27 cellular contexts compared by ENCODE assay signal in the genomic region with DNA sequence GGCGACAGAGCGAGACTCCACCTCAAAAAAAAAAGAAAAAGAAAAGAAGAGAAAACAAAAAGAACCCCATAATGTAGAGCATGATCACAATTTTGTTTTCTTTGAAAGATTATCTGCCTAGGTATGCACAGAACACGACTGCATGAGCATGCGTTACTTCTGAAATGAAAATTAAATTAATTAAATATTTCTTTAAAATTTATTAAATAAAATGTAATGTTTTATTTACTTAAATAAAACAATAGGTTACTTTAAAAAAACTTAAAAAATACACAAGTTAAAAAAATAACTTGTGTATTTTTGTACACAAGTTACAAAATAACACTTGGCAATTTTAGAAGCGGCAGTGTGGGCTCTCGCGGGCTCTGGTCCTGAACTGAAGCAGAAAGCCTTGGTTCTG.
"Had no signal": no experiment of that assay in that cellular context is flagged by ENCODE, and none has a peak within 500 bp of the region (broad histone marks: within the 10 kb centered on the region; RNA-seq: fewer than 3 reads in every experiment).

No MANE protein-coding gene starts in this region.

- H3K27ac Mint-ChIP-seq: activated B cell treated with CpG ODN at 0.5 μM for 24 hours; activated CD8-positive, alpha-beta T cell treated with anti-CD3 and anti-CD28 coated beads for 36 hours; activated naive CD8-positive, alpha-beta T cell; activated T-helper 17 cell treated with anti-CD3 and anti-CD28 coated beads, Interleukin-2, amount 50 U/mL, for 72 hours had no signal

- H3K4me3 Mint-ChIP-seq: activated B cell treated with CpG ODN at 0.5 μM for 24 hours; activated CD8-positive, alpha-beta T cell treated with anti-CD3 and anti-CD28 coated beads for 36 hours; activated naive CD8-positive, alpha-beta T cell; activated T-cell treated with anti-CD3 and anti-CD28 coated beads, Interleukin-2, amount 50 U/mL, for 4 hours; activated T-helper 17 cell treated with anti-CD3 and anti-CD28 coated beads, Interleukin-2, amount 50 U/mL, for 72 hours had no signal

- DNase-seq: activated B cell treated with CpG ODN at 0.5 μM for 24 hours; activated CD4-positive, alpha-beta T cell treated with anti-CD3 and anti-CD28 coated beads for 48 hours; activated CD4-positive, alpha-beta T cell treated with anti-CD3 and anti-CD28 coated beads, Interleukin-2, amount 50 U/mL, for 1 hour; activated CD4-positive, alpha-beta T cell treated with anti-CD3 and anti-CD28 coated beads, Interleukin-2, amount 50 U/mL, for 48 hours; activated CD8-positive, alpha-beta memory T cell treated with anti-CD3 and anti-CD28 coated beads for 24 hours; activated CD8-positive, alpha-beta T cell treated with anti-CD3 and anti-CD28 coated beads for 36 hours; activated effector memory CD4-positive, alpha-beta T cell treated with Interleukin-2 at 50 U/mL for 16 hours; activated gamma-delta T cell treated with Interleukin-2 at 50 U/mL for 16 hours; activated naive CD4-positive, alpha-beta T cell treated with anti-CD3 and anti-CD28 coated beads, Interleukin-2, amount 50 U/mL, for 16 hours; activated naive CD4-positive, alpha-beta T cell treated with Interleukin-2 at 50 U/mL for 16 hours; activated T-cell treated with anti-CD3 and anti-CD28 coated beads, Interleukin-2, amount 50 U/mL, for 4 hours; adrenal gland; amygdala; aorta; body of pancreas; central memory CD4-positive, alpha-beta T cell; cerebellar nuclear complex; colonic mucosa; effector CD8-positive, alpha-beta T cell; foreskin fibroblast; head of caudate nucleus; T-helper 2 cell had no signal

- H3K4me1 ChIP-seq: adrenal gland, body of pancreas, colonic mucosa had no signal

- ATAC-seq: activated CD4-positive, CD25-positive, alpha-beta regulatory T cell treated with anti-CD3 and anti-CD28 coated beads, Interleukin-2, amount 50 U/mL, for 24 hours; activated CD8-positive, alpha-beta T cell treated with anti-CD3 and anti-CD28 coated beads for 36 hours; activated T-cell treated with anti-CD3 and anti-CD28 coated beads, Interleukin-2, amount 50 U/mL, for 4 hours; activated T-helper 17 cell treated with anti-CD3 and anti-CD28 coated beads, Interleukin-2, amount 50 U/mL, for 72 hours; body of pancreas; esophagus mucosa had no signal

- H3K27me3 ChIP-seq: adrenal gland, body of pancreas, colonic mucosa had no signal

- H3K36me3 Mint-ChIP-seq: activated naive CD8-positive, alpha-beta T cell had no signal

- H3K27me3 Mint-ChIP-seq: activated B cell treated with CpG ODN at 0.5 μM for 24 hours; activated CD8-positive, alpha-beta T cell treated with anti-CD3 and anti-CD28 coated beads for 36 hours; activated T-helper 17 cell treated with anti-CD3 and anti-CD28 coated beads, Interleukin-2, amount 50 U/mL, for 72 hours had no signal

- H3K4me1 Mint-ChIP-seq: activated B cell treated with CpG ODN at 0.5 μM for 24 hours; activated T-helper 17 cell treated with anti-CD3 and anti-CD28 coated beads, Interleukin-2, amount 50 U/mL, for 72 hours had no signal

- H3K9me3 ChIP-seq: adrenal gland, body of pancreas, colonic mucosa had no signal

- H3K9me3 Mint-ChIP-seq: activated B cell treated with CpG ODN at 0.5 μM for 24 hours; activated CD8-positive, alpha-beta T cell treated with anti-CD3 and anti-CD28 coated beads for 36 hours; activated T-cell treated with anti-CD3 and anti-CD28 coated beads, Interleukin-2, amount 50 U/mL, for 4 hours; activated T-helper 17 cell treated with anti-CD3 and anti-CD28 coated beads, Interleukin-2, amount 50 U/mL, for 72 hours had no signal

- H3K36me3 ChIP-seq: adrenal gland, colonic mucosa had no signal

- H3K27ac ChIP-seq: adrenal gland, body of pancreas, colonic mucosa, VCaP had no signal

- H3K4me3 ChIP-seq: adrenal gland, body of pancreas, colonic mucosa had no signal
